25 cellular contexts compared by ENCODE assay signal in the genomic region with DNA sequence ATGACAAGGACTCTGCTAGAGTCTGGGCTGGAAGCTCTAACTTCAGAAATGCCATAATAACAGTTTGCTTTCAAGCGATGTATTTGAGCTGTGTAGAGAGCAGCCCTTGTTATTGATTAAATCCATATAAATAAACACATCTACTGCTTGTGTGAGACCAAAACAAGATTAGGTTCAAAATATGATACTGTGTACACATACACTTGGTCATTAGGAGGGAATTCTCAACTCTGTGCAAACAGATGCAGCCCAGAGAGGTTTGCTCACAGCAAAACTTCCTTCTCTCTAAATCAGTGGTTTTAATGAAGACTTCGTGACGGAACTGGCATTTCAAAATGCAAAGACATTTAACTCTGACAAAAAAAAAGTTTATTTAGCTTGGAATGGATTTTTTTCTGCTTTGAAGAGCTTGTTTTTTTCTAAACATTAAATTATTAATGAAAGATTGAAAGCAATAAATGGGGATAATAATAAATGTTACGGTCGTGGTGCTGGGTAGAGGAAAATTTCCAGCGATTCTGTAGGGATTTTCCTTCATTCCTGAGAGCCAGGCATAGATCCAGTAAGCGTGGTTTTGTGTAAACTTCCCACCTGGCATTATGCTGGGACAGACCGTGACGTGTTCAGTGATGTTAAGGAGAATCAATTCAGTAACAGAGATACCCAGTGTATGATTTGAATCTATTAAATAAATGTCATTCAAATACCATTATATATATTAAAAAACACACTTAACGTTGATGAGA.
A peak's percentile ranks its signal among the peaks of the same experiment; 100 is the strongest.
DNase-seq lines count a peak whose midpoint lies in the region; TF ChIP-seq lines count a peak whose summit lies in the region.
"Had no signal": no experiment of that assay in that cellular context is flagged by ENCODE, and none has a peak within 500 bp of the region (broad histone marks: within the 10 kb centered on the region; RNA-seq: fewer than 3 reads in every experiment).

No MANE protein-coding gene starts in this region.

- no peak overlapping the region for H2AFZ ChIP-seq in neuron (ENCODE audit: low read depth, low read length)
- H2AFZ ChIP-seq: GM23248 had no signal

- no peaks in the 10 kb centered on the region for H3K9me3 ChIP-seq in HUES48 (ENCODE audit: control insufficient read depth, insufficient read depth, low read length)
- no peaks in the 10 kb centered on the region for H3K9me3 ChIP-seq in neuron (ENCODE audit: low read length)
- no peaks in the 10 kb centered on the region for H3K9me3 ChIP-seq in endodermal cell (ENCODE audit: control insufficient read depth, low read length)
- H3K9me3 ChIP-seq: neutrophil, psoas muscle, stomach, tibial artery had no signal

- no peaks in the 10 kb centered on the region for H3K9me3 Mint-ChIP-seq in endodermal cell
- H3K9me3 Mint-ChIP-seq: activated naive CD8-positive, alpha-beta T cell treated with anti-CD3 and anti-CD28 coated beads, Interleukin-2, amount 50 U/mL, for 24 hours; memory B cell; T-cell had no signal

- H3K27ac ChIP-seq in HUES48 (ENCODE audit: low read depth, low read length) (no peak overlapping the region), endodermal cell (ENCODE audit: low read depth, low read length) (no peak overlapping the region)
- H3K27ac ChIP-seq: epithelial cell of prostate, GM23248, KMS-11, neutrophil, psoas muscle, stomach, tibial artery had no signal

- H3K4me1 ChIP-seq in HUES48 (ENCODE audit: control insufficient read depth, insufficient read depth, low read length), result peaks cover 77% of the 10 kb centered on the region
- peaks cover 56% of the 10 kb centered on the region for H3K4me1 ChIP-seq in neuron (ENCODE audit: insufficient read depth, low read length)
- H3K4me1 ChIP-seq in endodermal cell (ENCODE audit: control insufficient read depth, insufficient read depth, low read length), result no peaks in the 10 kb centered on the region
- H3K4me1 ChIP-seq: psoas muscle, tibial artery had no signal

- H3K27me3 ChIP-seq in HUES48 (ENCODE audit: control insufficient read depth, insufficient read depth, low read length) (peaks cover 66% of the 10 kb centered on the region), neuron (ENCODE audit: insufficient read depth, low read length) (no peaks in the 10 kb centered on the region), endodermal cell (ENCODE audit: control insufficient read depth, insufficient read depth, low read length, poor library complexity, severe bottlenecking) (peaks cover 76% of the 10 kb centered on the region)

- H3K4me1 Mint-ChIP-seq in endodermal cell, result peaks cover 17% of the 10 kb centered on the region
- H3K4me1 Mint-ChIP-seq: CD14-positive monocyte, memory B cell had no signal

- TF ChIP-seq CTCF in endodermal cell (conservative IDR thresholded peaks at IDR 0.05), result no peak

- H3K36me3 ChIP-seq in HUES48 (ENCODE audit: control insufficient read depth, insufficient read depth, low read length) (no peaks in the 10 kb centered on the region), neuron (ENCODE audit: insufficient read depth, low read length) (no peaks in the 10 kb centered on the region), endodermal cell (ENCODE audit: control insufficient read depth, insufficient read depth, low read length) (no peaks in the 10 kb centered on the region)
- H3K36me3 ChIP-seq: neutrophil, stomach, tibial artery had no signal

- no peak overlapping the region for H3K27ac Mint-ChIP-seq in endodermal cell
- H3K27ac Mint-ChIP-seq: activated CD4-positive, alpha-beta T cell treated with anti-CD3 and anti-CD28 coated beads for 36 hours; activated naive CD8-positive, alpha-beta T cell treated with anti-CD3 and anti-CD28 coated beads, Interleukin-2, amount 50 U/mL, for 24 hours; CD14-positive monocyte; memory B cell; T-cell had no signal

- WGBS in endodermal cell (ENCODE audit: insufficient coverage in 1 of 2, insufficient read length in 1 of 2), 2 experiments, result 70 to 79% methylated on average over 3 to 7 of the region's 10 CpGs

- H3K27me3 Mint-ChIP-seq in endodermal cell (ENCODE audit: insufficient read depth), result peaks cover 87% of the 10 kb centered on the region

- H3K4me3 Mint-ChIP-seq in endodermal cell, result no peak overlapping the region
- H3K4me3 Mint-ChIP-seq: activated CD4-positive, alpha-beta T cell treated with anti-CD3 and anti-CD28 coated beads for 36 hours; activated naive CD8-positive, alpha-beta T cell treated with anti-CD3 and anti-CD28 coated beads, Interleukin-2, amount 50 U/mL, for 24 hours; memory B cell had no signal

- H3K36me3 Mint-ChIP-seq in endodermal cell (ENCODE audit: low read depth), result no peaks in the 10 kb centered on the region
- H3K36me3 Mint-ChIP-seq: CD14-positive monocyte, memory B cell, T-cell had no signal

- H3K9ac ChIP-seq in HUES48 (ENCODE audit: low read depth, low read length) (no peak overlapping the region), endodermal cell (ENCODE audit: extremely low read depth, low read length, poor library complexity, severe bottlenecking) (no peak overlapping the region)
- H3K9ac ChIP-seq: GM23248, KMS-11 had no signal

- H3K4me3 ChIP-seq in HUES48 (ENCODE audit: low read depth, low read length) (peak overlapping the region; percentile 54; the same call in 1 of the 2 replicates), neuron (ENCODE audit: low read length) (peak overlapping the region; percentile 34), endodermal cell (ENCODE audit: low read length) (no peak overlapping the region)
- H3K4me3 ChIP-seq: GM23248, psoas muscle, stomach, tibial artery had no signal

- DNase-seq in NCI-H146 (lab: John Stamatoyannopoulos, UW), result peak; percentile 72
- peak; percentile 50 for DNase-seq in NCI-H510A (lab: John Stamatoyannopoulos, UW)
- no peak for DNase-seq in endodermal cell
- no peak for DNase-seq in UCSD-AML1 (lab: John Stamatoyannopoulos, UW; ENCODE audit: unreplicated experiment)
- no peak for DNase-seq in Kasumi-1 (lab: John Stamatoyannopoulos, UW)
- DNase-seq: activated CD4-positive, alpha-beta T cell treated with anti-CD3 and anti-CD28 coated beads for 36 hours; activated gamma-delta T cell treated with Interleukin-2 at 50 U/mL for 16 hours; activated naive CD8-positive, alpha-beta T cell treated with anti-CD3 and anti-CD28 coated beads, Interleukin-2, amount 50 U/mL, for 24 hours; GF-D8; GM23248; NCI-H2171 treated with DMSO at 0.1 percent for 48 hours; NK-92 treated with Interleukin-12 subunit alpha and Interleukin-12 subunit beta, amount 100 ng/mL, for 24 hours; psoas muscle; SIG-M5; stimulated activated CD8-positive, alpha-beta memory T cell treated with anti-CD3 and anti-CD28 coated beads, Interleukin-4, amount 100 ng/mL, for 48 hours; stomach; T-cell; tibial artery had no signal

Comparison
In these comparisons a context has a peak if more than half of its experiments do, and no peak if none do; other contexts are left out.
1. DNase-seq: peak in NCI-H146 (single experiment) and NCI-H510A (single experiment); none in endodermal cell (single experiment), UCSD-AML1 (single experiment) and Kasumi-1 (0 of 2).